In genomic region chr2:120818441-120818920, GRCh38 we compare ENCODE assay signal across 13 cellular contexts.
DNase-seq lines count a peak whose midpoint lies in the region; ATAC-seq, FAIRE-seq and TF ChIP-seq lines count a peak whose summit lies in the region.
"Had no signal": no experiment of that assay in that cellular context is flagged by ENCODE, and none has a peak within 500 bp of the region (broad histone marks: within the 10 kb centered on the region; RNA-seq: fewer than 3 reads in every experiment).

No MANE protein-coding gene starts in this region.

- H3K4me1 ChIP-seq in skeletal muscle satellite cell (ENCODE audit: control insufficient read depth, insufficient read depth, low read length), result peaks cover 42% of the 10 kb centered on the region

- no peaks in the 10 kb centered on the region for H3K27me3 ChIP-seq in skeletal muscle satellite cell (ENCODE audit: control insufficient read depth, insufficient read depth, low read length)
- H3K27me3 ChIP-seq: stomach had no signal

- TF ChIP-seq CTCF in RWPE1 (conservative IDR thresholded peaks at IDR 0.05; ENCODE audit: low read depth), result no peak

- no peaks in the 10 kb centered on the region for H3K9me3 ChIP-seq in skeletal muscle satellite cell (replicated peaks; ENCODE audit: low read length)
- H3K9me3 ChIP-seq: stomach had no signal

- no peaks in the 10 kb centered on the region for H3K27me3 Mint-ChIP-seq in activated T-helper 17 cell treated with anti-CD3 and anti-CD28 coated beads, Interleukin-2, amount 50 U/mL, for 72 hours

- ATAC-seq in activated T-helper 17 cell treated with anti-CD3 and anti-CD28 coated beads, Interleukin-2, amount 50 U/mL, for 72 hours (replicated peaks), result no peak
- ATAC-seq: K562 had no signal

- no peaks in the 10 kb centered on the region for H3K36me3 ChIP-seq in skeletal muscle satellite cell (ENCODE audit: insufficient read depth, low read length)
- H3K36me3 ChIP-seq: stomach had no signal

- CTCF ChIA-PET in RWPE1 (lab: Yijun Ruan, JAX), result interaction anchor here (0.6 kb wide), 1 partner anchor 110 kb away, joined by 3 read pairs; no protein-coding TSS in a partner anchor

- H3K9ac ChIP-seq in skeletal muscle satellite cell (ENCODE audit: low read depth, low read length), result peak overlapping the region; percentile 31

- no peaks in the 10 kb centered on the region for H3K36me3 Mint-ChIP-seq in activated T-helper 17 cell treated with anti-CD3 and anti-CD28 coated beads, Interleukin-2, amount 50 U/mL, for 72 hours (ENCODE audit: low read depth)

- no peaks in the 10 kb centered on the region for H3K9me3 Mint-ChIP-seq in activated T-helper 17 cell treated with anti-CD3 and anti-CD28 coated beads, Interleukin-2, amount 50 U/mL, for 72 hours

- H3K4me1 Mint-ChIP-seq in activated T-helper 17 cell treated with anti-CD3 and anti-CD28 coated beads, Interleukin-2, amount 50 U/mL, for 72 hours, result no peaks in the 10 kb centered on the region

- H3K4me2 ChIP-seq in skeletal muscle satellite cell (ENCODE audit: low read length), result peak overlapping the region; percentile 16

- no peak overlapping the region for H3K4me3 Mint-ChIP-seq in activated T-helper 17 cell treated with anti-CD3 and anti-CD28 coated beads, Interleukin-2, amount 50 U/mL, for 72 hours

- peak; percentile 87 for DNase-seq in GM04503 (ENCODE audit: low read depth)
- no peak for DNase-seq in RWPE1 (ENCODE audit: low spot score)
- peak; percentile 91 for DNase-seq in fibroblast of peridontal ligament (ENCODE audit: extremely low read depth)
- DNase-seq in COLO668 (lab: John Stamatoyannopoulos, UW; ENCODE audit: unreplicated experiment), result no peak
- DNase-seq in GM19239 (ENCODE audit: insufficient read length, low spot score), result no peak
- no peak for DNase-seq in activated T-cell treated with anti-CD3 and anti-CD28 coated beads, Interleukin-2, amount 50 U/mL, for 48 hours
- DNase-seq: activated gamma-delta T cell treated with Interleukin-2 at 50 U/mL for 16 hours; DMS153; effector memory CD4-positive, alpha-beta T cell; stomach had no signal

- no peak overlapping the region for H3K27ac Mint-ChIP-seq in activated T-helper 17 cell treated with anti-CD3 and anti-CD28 coated beads, Interleukin-2, amount 50 U/mL, for 72 hours

- POLR2A ChIA-PET in RWPE1 (lab: Yijun Ruan, JAX; ENCODE audit: low non-redundant PET), result no interaction called here

- FAIRE-seq in GM19239 (lab: Jason Lieb, UNC), result no peak
- FAIRE-seq: K562 had no signal

- H3K4me3 ChIP-seq in skeletal muscle satellite cell (ENCODE audit: low read length), result no peak overlapping the region
- H3K4me3 ChIP-seq: K562, stomach had no signal

- H3K27ac ChIP-seq in RWPE1, result peak overlapping the region; percentile 32

Comparison
In these comparisons a context has a peak if more than half of its experiments do, and no peak if none do; other contexts are left out.
1. DNase-seq: peak in GM04503 (single experiment) and fibroblast of peridontal ligament (single experiment); none in RWPE1 (single experiment), COLO668 (single experiment), GM19239 (single experiment) and activated T-cell treated with anti-CD3 and anti-CD28 coated beads, Interleukin-2, amount 50 U/mL, for 48 hours (0 of 2).